ENCODE assay signal across 9 cellular contexts in genomic region chr15:73602444-73602843, GRCh38. TPM values are rescaled to one million over a fixed set of nuclear protein-coding genes. Genes with fewer than 3 reads are reported as not detected.
DNase-seq lines count a peak whose midpoint lies in the region; ATAC-seq and TF ChIP-seq lines count a peak whose summit lies in the region.
"Had no signal": no experiment of that assay in that cellular context is flagged by ENCODE, and none has a peak within 500 bp of the region (broad histone marks: within the 10 kb centered on the region; RNA-seq: fewer than 3 reads in every experiment).

No MANE protein-coding gene starts in this region.

- H3K27me3 Mint-ChIP-seq in type B pancreatic cell: no peaks in the 10 kb centered on the region

- DNase-seq in PC-3 (no peak), type B pancreatic cell (ENCODE audit: extremely low spot score, unreplicated experiment) (no peak), GOT3 (lab: John Stamatoyannopoulos, UW) (no peak)
- no peak for DNase-seq in activated CD4-positive, alpha-beta T cell treated with anti-CD3 and anti-CD28 coated beads, Interleukin-2, amount 50 U/mL, for 4 hours
- DNase-seq: activated CD8-positive, alpha-beta T cell treated with anti-CD3 and anti-CD28 coated beads, Interleukin-2, amount 10 ng/mL, durations not matched to agents 7 days and 5 days had no signal

- H4K20me1 ChIP-seq in PC-3 (ENCODE audit: low read length) (peaks cover 34% of the 10 kb centered on the region), neural cell (ENCODE audit: insufficient read depth) (no peaks in the 10 kb centered on the region)

- H3K27ac ChIP-seq in ACC112 (ENCODE audit: low read depth, low read length): peak overlapping the region; percentile 63
- peak overlapping the region; percentile 42 for H3K27ac ChIP-seq in PC-3 (ENCODE audit: low read length)
- peak overlapping the region; percentile 54 for H3K27ac ChIP-seq in neural cell (ENCODE audit: low read length)

- H2AFZ ChIP-seq in ACC112 (ENCODE audit: low read length, unreplicated experiment) (no peak overlapping the region), PC-3 (ENCODE audit: low read length) (no peak overlapping the region), neural cell (ENCODE audit: low read depth, low read length) (no peak overlapping the region)

- BruUV-seq in PC-3 (replicated peaks; lab: Mats Ljungman, UMichigan): no TSS peak

- H3K4me2 ChIP-seq in PC-3 (ENCODE audit: low read length): peak overlapping the region; percentile 38
- H3K4me2 ChIP-seq in neural cell (ENCODE audit: low read length): peak overlapping the region; percentile 38

- no peak for ATAC-seq in PC-3
- ATAC-seq in esophagus mucosa: peak; percentile 58
- ATAC-seq in HG03045 (IDR thresholded peaks at IDR 0.05; ENCODE audit: unreplicated experiment): no peak
- ATAC-seq: activated CD8-positive, alpha-beta T cell treated with anti-CD3 and anti-CD28 coated beads, Interleukin-2, amount 10 ng/mL, durations not matched to agents 7 days and 5 days had no signal

- peaks cover 3% of the 10 kb centered on the region for H3K36me3 Mint-ChIP-seq in type B pancreatic cell

- H3K27me3 ChIP-seq in ACC112 (ENCODE audit: insufficient read depth, low read length) (no peaks in the 10 kb centered on the region), PC-3 (ENCODE audit: low read length) (no peaks in the 10 kb centered on the region), neural cell (ENCODE audit: insufficient read depth, low read depth, low read length) (no peaks in the 10 kb centered on the region)

- POLR2A ChIA-PET in PC-3 (lab: Charles Lee; ENCODE audit: unreplicated experiment): no interaction called here

- H3K36me3 ChIP-seq in ACC112 (ENCODE audit: insufficient read depth, low read length) (no peaks in the 10 kb centered on the region), PC-3 (ENCODE audit: low read depth, low read length) (no peaks in the 10 kb centered on the region), neural cell (ENCODE audit: insufficient read depth, low read length) (no peaks in the 10 kb centered on the region)

- H3K9me2 ChIP-seq in PC-3 (replicated peaks; ENCODE audit: low read length) (no peaks in the 10 kb centered on the region), neural cell (ENCODE audit: insufficient read depth, low read length) (no peaks in the 10 kb centered on the region)

- intact Hi-C loops in PC-3 (cut with micrococcal nuclease): loop anchor here (5.0 kb wide), 1 partner anchor 40 kb away; no protein-coding TSS in a partner anchor

- TF ChIP-seq RAD21 in neural cell (conservative IDR thresholded peaks at IDR 0.05): no peak

- no peaks in the 10 kb centered on the region for H3K9me3 ChIP-seq in PC-3 (ENCODE audit: low read length)
- no peaks in the 10 kb centered on the region for H3K9me3 ChIP-seq in neural cell (ENCODE audit: low read length)

- H3K4me1 Mint-ChIP-seq in type B pancreatic cell (ENCODE audit: unreplicated experiment): peaks cover 38% of the 10 kb centered on the region

- H3K9me3 Mint-ChIP-seq in type B pancreatic cell: no peaks in the 10 kb centered on the region

- CTCF ChIA-PET in PC-3 (lab: Charles Lee): no interaction called here

- H3K4me1 ChIP-seq in ACC112 (ENCODE audit: control insufficient read depth, insufficient read depth, low read length, unreplicated experiment) (peaks cover 56% of the 10 kb centered on the region), PC-3 (ENCODE audit: insufficient read depth, low read length) (peaks cover 36% of the 10 kb centered on the region)

- H3K79me2 ChIP-seq in ACC112 (ENCODE audit: control insufficient read depth, insufficient read depth, low read length, unreplicated experiment): peaks cover 92% of the 10 kb centered on the region
- peaks cover 100% of the 10 kb centered on the region for H3K79me2 ChIP-seq in PC-3 (ENCODE audit: low read length)
- peaks cover 43% of the 10 kb centered on the region for H3K79me2 ChIP-seq in neural cell (replicated peaks; ENCODE audit: insufficient read depth, low read length)

- no peak overlapping the region for H3K27ac Mint-ChIP-seq in type B pancreatic cell
- H3K27ac Mint-ChIP-seq: activated CD8-positive, alpha-beta T cell treated with anti-CD3 and anti-CD28 coated beads, Interleukin-2, amount 10 ng/mL, durations not matched to agents 7 days and 5 days had no signal

- H3K4me3 ChIP-seq in ACC112 (ENCODE audit: low read depth, low read length) (peak overlapping the region; percentile 29; the same call in 1 of the 2 replicates), PC-3 (ENCODE audit: low read length) (no peak overlapping the region), neural cell (ENCODE audit: low read length) (peak overlapping the region; percentile 48)

- H3F3A ChIP-seq in PC-3 (ENCODE audit: low read length, unreplicated experiment) (no peaks in the 10 kb centered on the region), neural cell (ENCODE audit: insufficient read depth, low read length, poor library complexity, severe bottlenecking) (no peaks in the 10 kb centered on the region)

- no peak for TF ChIP-seq EP300 in neural cell (conservative IDR thresholded peaks at IDR 0.05; ENCODE audit: poor library complexity, severe bottlenecking)

- H3K9ac ChIP-seq in PC-3 (ENCODE audit: low read length) (no peak overlapping the region), neural cell (ENCODE audit: low read length) (peak overlapping the region; percentile 45)

- TF ChIP-seq CTCF in PC-3 (conservative IDR thresholded peaks at IDR 0.05; ENCODE audit: low read depth, low read length): no peak
- no peak for TF ChIP-seq CTCF in neural cell (IDR thresholded peaks at IDR 0.05; ENCODE audit: poor library complexity, severe bottlenecking)
- no peak for TF ChIP-seq CTCF in type B pancreatic cell (conservative IDR thresholded peaks at IDR 0.05)

- H3K4me3 Mint-ChIP-seq in type B pancreatic cell: no peak overlapping the region
- H3K4me3 Mint-ChIP-seq: activated CD8-positive, alpha-beta T cell treated with anti-CD3 and anti-CD28 coated beads, Interleukin-2, amount 10 ng/mL, durations not matched to agents 7 days and 5 days had no signal

TF ChIP-seq in neural cell, 6 proteins besides CTCF, POLR2A, EP300 and RAD21:
- TF ChIP-seq TAF1 (IDR thresholded peaks at IDR 0.05; ENCODE audit: low read depth) (no peak), SMC3 (conservative IDR thresholded peaks at IDR 0.05; ENCODE audit: poor library complexity) (no peak), POLR2AphosphoS5 (IDR thresholded peaks at IDR 0.05) (no peak), EZH2 (IDR thresholded peaks at IDR 0.05; ENCODE audit: borderline replicate concordance, insufficient read depth, low read length, poor library complexity, severe bottlenecking) (no peak), REST (IDR thresholded peaks at IDR 0.05; ENCODE audit: borderline replicate concordance) (no peak)
TF ChIP-seq in neural cell: peak in this region for 0.

RNA-seq across cellular contexts. Expression of gene NPTN, which starts 30.7 kb away (rescaled TPM):
- total RNA-seq in PC-3 (2014; rRNA removed) (115 and 164 TPM in 2 replicates), esophagus mucosa (69.7 TPM), type B pancreatic cell (ENCODE audit: low replicate concordance) (89.6 and 98.6 TPM in 2 replicates)
- polyA plus RNA-seq in neural cell: 237 and 284 TPM in 2 replicates
- 122 and 147 TPM in 2 replicates for polyA minus RNA-seq in neural cell
